ENCODE assay signal across 1 cellular context in genomic region chr2:4828682-4829374, GRCh38.
TF ChIP-seq lines count a peak whose summit lies in the region.

No MANE protein-coding gene starts in this region.

TF ChIP-seq in H1, 55 proteins besides CTCF, POLR2A, EP300 and RAD21:
- TF ChIP-seq BRCA1 (IDR thresholded peaks at IDR 0.05; ENCODE audit: low read depth, low read length), result no peak
- TF ChIP-seq EZH2 (IDR thresholded peaks at IDR 0.05; ENCODE audit: low read depth, low read length, severe bottlenecking), result no peak
- TF ChIP-seq CEBPB (IDR thresholded peaks at IDR 0.05; ENCODE audit: low read depth, low read length), result no peak
- no peak for TF ChIP-seq ZNF274 (IDR thresholded peaks at IDR 0.05; ENCODE audit: borderline replicate concordance, extremely low read depth, low read length)
- TF ChIP-seq SUZ12 (IDR thresholded peaks at IDR 0.05; ENCODE audit: low read length), result no peak
- TF ChIP-seq SIN3A (conservative IDR thresholded peaks at IDR 0.05 in 1 of 2, IDR thresholded peaks at IDR 0.05 in 1 of 2; ENCODE audit: low read depth in 1 of 2, low read length in 2 of 2), result no peak
- no peak for TF ChIP-seq RNF2 (IDR thresholded peaks at IDR 0.05; ENCODE audit: borderline replicate concordance, low read depth, low read length, missing control alignments, poor library complexity, severe bottlenecking)
- TF ChIP-seq RFX5 (IDR thresholded peaks at IDR 0.05; ENCODE audit: borderline replicate concordance, low read depth, low read length), result no peak
- TF ChIP-seq EGR1 (IDR thresholded peaks at IDR 0.05; ENCODE audit: borderline replicate concordance, low read depth, low read length), result no peak
- no peak for TF ChIP-seq HDAC6 (IDR thresholded peaks at IDR 0.05; ENCODE audit: low read depth, low read length)
- TF ChIP-seq, protein P1, sequence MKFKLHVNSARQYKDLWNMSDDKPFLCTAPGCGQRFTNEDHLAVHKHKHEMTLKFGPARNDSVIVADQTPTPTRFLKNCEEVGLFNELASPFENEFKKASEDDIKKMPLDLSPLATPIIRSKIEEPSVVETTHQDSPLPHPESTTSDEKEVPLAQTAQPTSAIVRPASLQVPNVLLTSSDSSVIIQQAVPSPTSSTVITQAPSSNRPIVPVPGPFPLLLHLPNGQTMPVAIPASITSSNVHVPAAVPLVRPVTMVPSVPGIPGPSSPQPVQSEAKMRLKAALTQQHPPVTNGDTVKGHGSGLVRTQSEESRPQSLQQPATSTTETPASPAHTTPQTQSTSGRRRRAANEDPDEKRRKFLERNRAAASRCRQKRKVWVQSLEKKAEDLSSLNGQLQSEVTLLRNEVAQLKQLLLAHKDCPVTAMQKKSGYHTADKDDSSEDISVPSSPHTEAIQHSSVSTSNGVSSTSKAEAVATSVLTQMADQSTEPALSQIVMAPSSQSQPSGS (IDR thresholded peaks at IDR 0.05; ENCODE audit: low read length), result no peak
- no peak for TF ChIP-seq KDM4A (IDR thresholded peaks at IDR 0.05; ENCODE audit: low read depth, low read length, severe bottlenecking)
- no peak for TF ChIP-seq KDM5A (IDR thresholded peaks at IDR 0.05; ENCODE audit: low read length)
- TF ChIP-seq TBP (IDR thresholded peaks at IDR 0.05; ENCODE audit: low read depth, low read length), result no peak
- no peak for TF ChIP-seq CTBP2 (IDR thresholded peaks at IDR 0.05; ENCODE audit: borderline replicate concordance, insufficient read depth, insufficient read length, low read length)
- TF ChIP-seq SIX5 (IDR thresholded peaks at IDR 0.05; ENCODE audit: low read depth, low read length), result no peak
